Comparison of ENCODE assay signal across 1 cellular context in the genomic region with DNA sequence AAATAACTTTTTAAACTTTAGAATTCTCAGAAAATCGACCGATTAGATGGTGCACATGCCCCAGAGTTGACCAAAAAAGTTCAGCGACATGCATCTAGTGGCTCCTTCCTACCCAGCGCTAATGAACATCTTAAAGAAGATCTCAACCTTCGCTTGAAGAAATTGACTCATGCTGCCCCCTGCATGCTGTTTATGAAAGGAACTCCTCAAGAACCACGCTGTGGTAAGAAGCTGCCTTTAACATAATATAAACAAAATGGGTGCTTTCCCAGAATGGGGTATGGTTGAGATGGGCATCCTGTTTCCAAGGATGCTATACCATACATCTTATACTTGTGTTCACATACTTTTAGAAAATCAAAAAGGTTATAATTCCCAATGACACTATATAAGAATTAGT.
TF ChIP-seq lines count a peak whose summit lies in the region.

No MANE protein-coding gene starts in this region.

TF ChIP-seq in K562, 482 proteins besides CTCF, POLR2A, EP300 and RAD21:
- TF ChIP-seq, protein P1, sequence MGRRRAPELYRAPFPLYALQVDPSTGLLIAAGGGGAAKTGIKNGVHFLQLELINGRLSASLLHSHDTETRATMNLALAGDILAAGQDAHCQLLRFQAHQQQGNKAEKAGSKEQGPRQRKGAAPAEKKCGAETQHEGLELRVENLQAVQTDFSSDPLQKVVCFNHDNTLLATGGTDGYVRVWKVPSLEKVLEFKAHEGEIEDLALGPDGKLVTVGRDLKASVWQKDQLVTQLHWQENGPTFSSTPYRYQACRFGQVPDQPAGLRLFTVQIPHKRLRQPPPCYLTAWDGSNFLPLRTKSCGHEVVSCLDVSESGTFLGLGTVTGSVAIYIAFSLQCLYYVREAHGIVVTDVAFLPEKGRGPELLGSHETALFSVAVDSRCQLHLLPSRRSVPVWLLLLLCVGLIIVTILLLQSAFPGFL (CRISPR knock-in tag; IDR thresholded peaks at IDR 0.05): no peak
- TF ChIP-seq, protein P2, sequence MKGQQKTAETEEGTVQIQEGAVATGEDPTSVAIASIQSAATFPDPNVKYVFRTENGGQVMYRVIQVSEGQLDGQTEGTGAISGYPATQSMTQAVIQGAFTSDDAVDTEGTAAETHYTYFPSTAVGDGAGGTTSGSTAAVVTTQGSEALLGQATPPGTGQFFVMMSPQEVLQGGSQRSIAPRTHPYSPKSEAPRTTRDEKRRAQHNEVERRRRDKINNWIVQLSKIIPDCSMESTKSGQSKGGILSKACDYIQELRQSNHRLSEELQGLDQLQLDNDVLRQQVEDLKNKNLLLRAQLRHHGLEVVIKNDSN (CRISPR knock-in tag; IDR thresholded peaks at IDR 0.05): no peak
- no peak for TF ChIP-seq HNRNPUL1 (IDR thresholded peaks at IDR 0.05; ENCODE audit: low read length)
- TF ChIP-seq ZNF212 (CRISPR knock-in tag; IDR thresholded peaks at IDR 0.05): no peak
- TF ChIP-seq BRD9 (IDR thresholded peaks at IDR 0.05; ENCODE audit: low read depth, partially characterized antibody): no peak
- TF ChIP-seq, protein P3, sequence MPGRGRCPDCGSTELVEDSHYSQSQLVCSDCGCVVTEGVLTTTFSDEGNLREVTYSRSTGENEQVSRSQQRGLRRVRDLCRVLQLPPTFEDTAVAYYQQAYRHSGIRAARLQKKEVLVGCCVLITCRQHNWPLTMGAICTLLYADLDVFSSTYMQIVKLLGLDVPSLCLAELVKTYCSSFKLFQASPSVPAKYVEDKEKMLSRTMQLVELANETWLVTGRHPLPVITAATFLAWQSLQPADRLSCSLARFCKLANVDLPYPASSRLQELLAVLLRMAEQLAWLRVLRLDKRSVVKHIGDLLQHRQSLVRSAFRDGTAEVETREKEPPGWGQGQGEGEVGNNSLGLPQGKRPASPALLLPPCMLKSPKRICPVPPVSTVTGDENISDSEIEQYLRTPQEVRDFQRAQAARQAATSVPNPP (IDR thresholded peaks at IDR 0.05; ENCODE audit: borderline replicate concordance, insufficient read depth, insufficient read length): no peak
- no peak for TF ChIP-seq ZNF583 (CRISPR knock-in tag; IDR thresholded peaks at IDR 0.05)
- TF ChIP-seq FOXM1 (IDR thresholded peaks at IDR 0.05; ENCODE audit: low read depth): no peak
- TF ChIP-seq FOXM1 (CRISPR knock-in tag; IDR thresholded peaks at IDR 0.05; ENCODE audit: low read depth): no peak
- TF ChIP-seq ZEB2 (IDR thresholded peaks at IDR 0.05): no peak
- TF ChIP-seq CTBP1 (IDR thresholded peaks at IDR 0.05; ENCODE audit: borderline replicate concordance): no peak
- TF ChIP-seq, protein P4, sequence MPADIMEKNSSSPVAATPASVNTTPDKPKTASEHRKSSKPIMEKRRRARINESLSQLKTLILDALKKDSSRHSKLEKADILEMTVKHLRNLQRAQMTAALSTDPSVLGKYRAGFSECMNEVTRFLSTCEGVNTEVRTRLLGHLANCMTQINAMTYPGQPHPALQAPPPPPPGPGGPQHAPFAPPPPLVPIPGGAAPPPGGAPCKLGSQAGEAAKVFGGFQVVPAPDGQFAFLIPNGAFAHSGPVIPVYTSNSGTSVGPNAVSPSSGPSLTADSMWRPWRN (IDR thresholded peaks at IDR 0.05; ENCODE audit: low read depth): no peak
- TF ChIP-seq, protein P5, sequence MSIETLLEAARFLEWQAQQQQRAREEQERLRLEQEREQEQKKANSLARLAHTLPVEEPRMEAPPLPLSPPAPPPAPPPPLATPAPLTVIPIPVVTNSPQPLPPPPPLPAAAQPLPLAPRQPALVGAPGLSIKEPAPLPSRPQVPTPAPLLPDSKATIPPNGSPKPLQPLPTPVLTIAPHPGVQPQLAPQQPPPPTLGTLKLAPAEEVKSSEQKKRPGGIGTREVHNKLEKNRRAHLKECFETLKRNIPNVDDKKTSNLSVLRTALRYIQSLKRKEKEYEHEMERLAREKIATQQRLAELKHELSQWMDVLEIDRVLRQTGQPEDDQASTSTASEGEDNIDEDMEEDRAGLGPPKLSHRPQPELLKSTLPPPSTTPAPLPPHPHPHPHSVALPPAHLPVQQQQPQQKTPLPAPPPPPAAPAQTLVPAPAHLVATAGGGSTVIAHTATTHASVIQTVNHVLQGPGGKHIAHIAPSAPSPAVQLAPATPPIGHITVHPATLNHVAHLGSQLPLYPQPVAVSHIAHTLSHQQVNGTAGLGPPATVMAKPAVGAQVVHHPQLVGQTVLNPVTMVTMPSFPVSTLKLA (conservative IDR thresholded peaks at IDR 0.05): no peak
